Comparison of ENCODE assay signal across 21 cellular contexts in genomic region chr2:16251511-16252205, GRCh38.
DNase-seq lines count a peak whose midpoint lies in the region; ATAC-seq and TF ChIP-seq lines count a peak whose summit lies in the region.
"Had no signal": no experiment of that assay in that cellular context is flagged by ENCODE, and none has a peak within 500 bp of the region (broad histone marks: within the 10 kb centered on the region; RNA-seq: fewer than 3 reads in every experiment).

No MANE protein-coding gene starts in this region.

- H3K27ac ChIP-seq in right atrium auricular region (no peak overlapping the region), right cardiac atrium (ENCODE audit: low read length) (no peak overlapping the region), neuronal stem cell (replicated peaks; ENCODE audit: low read length) (no peak overlapping the region)
- H3K27ac ChIP-seq: GM23248 had no signal

- H3K4me3 ChIP-seq in right atrium auricular region (no peak overlapping the region), right cardiac atrium (ENCODE audit: low read length) (no peak overlapping the region), neuronal stem cell (ENCODE audit: low read length in 2 of 2) (no peak overlapping the region)
- H3K4me3 ChIP-seq: GM23248, K562 had no signal

- H3K14ac ChIP-seq in neuronal stem cell (ENCODE audit: low read length): no peak overlapping the region

- no peaks in the 10 kb centered on the region for H3K36me3 ChIP-seq in right atrium auricular region
- no peaks in the 10 kb centered on the region for H3K36me3 ChIP-seq in neuronal stem cell (replicated peaks in 1 of 2; ENCODE audit: control insufficient read depth in 2 of 2, insufficient read depth in 2 of 2, low read length in 2 of 2)

- H3K4me2 ChIP-seq in neuronal stem cell (ENCODE audit: insufficient read depth, low read length, poor library complexity, severe bottlenecking): no peak overlapping the region

- intact Hi-C loops in right cardiac atrium (cut with DNase I): no loop called here

- H4K91ac ChIP-seq in neuronal stem cell (ENCODE audit: low read depth, low read length, poor library complexity): no peak overlapping the region

- no peak overlapping the region for H3K18ac ChIP-seq in neuronal stem cell (ENCODE audit: low read length)

- DNase-seq in right atrium auricular region (ENCODE audit: low spot score) (peak; percentile 36), right cardiac atrium (no peak), left kidney (ENCODE audit: low read depth, low spot score) (peak; percentile 45), neuronal stem cell (ENCODE audit: low spot score) (no peak), T-helper 2 cell (no peak), cerebellar cortex (ENCODE audit: low spot score) (no peak)
- DNase-seq: Calu3, DND-41, GM23248, H7, Kasumi-1, NCI-H1092 treated with DMSO at 0.1 percent for 48 hours, NCI-H146, NCI-H2029, NCI-H2227 treated with DMSO at 0.1 percent for 48 hours, NCI-H526 treated with DMSO at 0.1 percent for 48 hours, Right ventricle myocardium superior, RPMI8226 had no signal

- H2BK120ac ChIP-seq in neuronal stem cell (ENCODE audit: low read depth, low read length): no peak overlapping the region

- peak overlapping the region; percentile 58 for H2AFZ ChIP-seq in neuronal stem cell (ENCODE audit: low read length)
- H2AFZ ChIP-seq: GM23248 had no signal

- TF ChIP-seq CTCF in right atrium auricular region (IDR thresholded peaks at IDR 0.05): no peak

- no peak overlapping the region for H2BK12ac ChIP-seq in neuronal stem cell (ENCODE audit: low read length)

- H3K23ac ChIP-seq in neuronal stem cell (ENCODE audit: low read depth, low read length, poor library complexity): no peak overlapping the region

- no peak overlapping the region for H4K8ac ChIP-seq in neuronal stem cell (ENCODE audit: low read depth, low read length)

- no peak overlapping the region for H2BK5ac ChIP-seq in neuronal stem cell (ENCODE audit: low read length)

- 61% methylated on average over 8 of the region's 8 CpGs for WGBS in right cardiac atrium
- no CpG with 5 or more reads among the region's 8 CpGs for WGBS in neuronal stem cell (ENCODE audit: extremely low coverage in 2 of 2, insufficient read length in 2 of 2, insufficient replicate concordance in 1 of 2), 2 donors

- no peak overlapping the region for H3K9ac ChIP-seq in neuronal stem cell (ENCODE audit: low read depth, low read length, poor library complexity)
- H3K9ac ChIP-seq: GM23248 had no signal

- H3K4me1 ChIP-seq in right atrium auricular region (no peaks in the 10 kb centered on the region), right cardiac atrium (ENCODE audit: control insufficient read depth, insufficient read depth, low read length) (no peaks in the 10 kb centered on the region), neuronal stem cell (ENCODE audit: control insufficient read depth in 2 of 2, insufficient read depth in 1 of 2, low read depth in 1 of 2, low read length in 2 of 2) (peaks cover 10 to 15% of the 10 kb centered on the region in 2 donors)

- ATAC-seq in right cardiac atrium (no peak), HG03442 (IDR thresholded peaks at IDR 0.05; ENCODE audit: unreplicated experiment) (no peak), GM21723 (IDR thresholded peaks at IDR 0.05; ENCODE audit: unreplicated experiment) (no peak)
- ATAC-seq: K562 had no signal

- H3K27me3 ChIP-seq in right atrium auricular region: no peaks in the 10 kb centered on the region
- no peaks in the 10 kb centered on the region for H3K27me3 ChIP-seq in right cardiac atrium (ENCODE audit: control insufficient read depth, insufficient read depth)
- no peaks in the 10 kb centered on the region for H3K27me3 ChIP-seq in neuronal stem cell (ENCODE audit: control insufficient read depth in 3 of 3, insufficient read depth in 3 of 3, low read depth in 1 of 3, low read length in 3 of 3)

- H3K79me1 ChIP-seq in neuronal stem cell (ENCODE audit: low read depth, low read length): no peaks in the 10 kb centered on the region

- H3K9me3 ChIP-seq in right atrium auricular region: no peaks in the 10 kb centered on the region
- H3K9me3 ChIP-seq in right cardiac atrium (ENCODE audit: control insufficient read depth, low read length): no peaks in the 10 kb centered on the region
- no peaks in the 10 kb centered on the region for H3K9me3 ChIP-seq in neuronal stem cell (replicated peaks in 1 of 2; ENCODE audit: control insufficient read depth in 2 of 2, insufficient read depth in 1 of 2, low read depth in 1 of 2, low read length in 2 of 2)

- no peak overlapping the region for H3K4ac ChIP-seq in neuronal stem cell (ENCODE audit: low read length)

- peak overlapping the region; percentile 40 for H2AK5ac ChIP-seq in neuronal stem cell (ENCODE audit: low read depth, low read length)

- no peak overlapping the region for H2BK15ac ChIP-seq in neuronal stem cell (ENCODE audit: low read length)

Comparison
In these comparisons a context has a peak if more than half of its experiments do, and no peak if none do; other contexts are left out.
1. DNase-seq: peak in right atrium auricular region (single experiment) and left kidney (single experiment); none in right cardiac atrium (0 of 3), neuronal stem cell (single experiment), T-helper 2 cell (0 of 5) and cerebellar cortex (single experiment).